In the genomic region with DNA sequence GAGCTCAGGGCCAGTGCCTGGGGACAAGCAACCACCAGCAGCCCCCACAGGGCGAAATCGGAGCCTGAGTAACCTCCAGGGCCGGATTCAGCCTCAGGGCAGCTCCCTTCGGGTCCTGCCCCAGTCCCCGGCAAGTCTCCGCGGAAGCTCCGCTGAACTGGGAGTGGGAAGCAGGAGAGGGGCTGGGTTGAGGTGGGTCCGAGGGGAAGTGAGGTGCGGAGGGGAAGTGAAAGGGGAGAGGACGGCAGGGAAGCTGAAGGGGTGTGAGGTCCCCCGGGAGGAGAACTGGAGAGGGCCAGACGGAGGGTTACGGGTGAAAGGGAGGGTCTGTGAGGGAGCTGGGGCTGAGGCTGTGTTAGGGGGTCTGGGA, we compare ENCODE assay signal across 9 cellular contexts. TPM values are rescaled to one million over a fixed set of nuclear protein-coding genes. Genes with fewer than 3 reads are reported as not detected.
DNase-seq lines count a peak whose midpoint lies in the region; ATAC-seq, FAIRE-seq and TF ChIP-seq lines count a peak whose summit lies in the region.
"Had no signal": no experiment of that assay in that cellular context is flagged by ENCODE, and none has a peak within 500 bp of the region (broad histone marks: within the 10 kb centered on the region; RNA-seq: fewer than 3 reads in every experiment).

No MANE protein-coding gene starts in this region.

- TF ChIP-seq CTCF in MM.1S (IDR thresholded peaks at IDR 0.05; ENCODE audit: low read length) (no peak), H1 (IDR thresholded peaks at IDR 0.05; ENCODE audit: control extremely low read depth in 1 of 3, insufficient read depth in 1 of 3, low read depth in 1 of 3, low read length in 3 of 3) (no peak), osteocyte (IDR thresholded peaks at IDR 0.05) (no peak), pancreas (IDR thresholded peaks at IDR 0.05) (no peak)

- ATAC-seq in pancreas = no peak

- H2BK15ac ChIP-seq in H1 (ENCODE audit: low read length) = no peak overlapping the region

- WGBS in H1 (ENCODE audit: extremely low coverage in 1 of 2, insufficient coverage in 1 of 2, insufficient read length in 1 of 2, insufficient replicate concordance in 2 of 2, low coverage in 1 of 2, low lambda C conversion rate in 2 of 2, missing lambda C conversion rate in 1 of 2), 2 experiments = 9% methylated on average over 14 of the region's 14 CpGs; no CpG with 5 or more reads in 1 of the 2 experiments
- 63 to 74% methylated on average over 14 of the region's 14 CpGs for WGBS in pancreas, 2 donors

- TF ChIP-seq POLR2A in H1 (IDR thresholded peaks at IDR 0.05; ENCODE audit: control extremely low read depth in 1 of 2, low read depth in 2 of 2, low read length in 2 of 2) = no peak

- TF ChIP-seq RAD21 in H1 (IDR thresholded peaks at IDR 0.05 in 1 of 2, conservative IDR thresholded peaks at IDR 0.05 in 1 of 2; ENCODE audit: low read depth in 2 of 2, low read length in 2 of 2) = no peak

- peaks cover 27% of the 10 kb centered on the region for H3K27me3 ChIP-seq in CD8-positive, alpha-beta memory T cell (ENCODE audit: insufficient read depth, low read length, poor library complexity, severe bottlenecking)
- H3K27me3 ChIP-seq in MM.1S (replicated peaks; ENCODE audit: insufficient read depth, low read length) = peaks cover 100% of the 10 kb centered on the region
- peaks cover 16 to 29% (median 24%) of the 10 kb centered on the region in 4 experiments for H3K27me3 ChIP-seq in H1 (replicated peaks in 1 of 4; ENCODE audit: control insufficient read depth in 3 of 4, extremely low read depth in 1 of 4, insufficient read depth in 3 of 4, low read length in 3 of 4)
- H3K27me3 ChIP-seq in pancreas = no peaks in the 10 kb centered on the region

- no peaks in the 10 kb centered on the region for H3K9me2 ChIP-seq in MM.1S (replicated peaks; ENCODE audit: insufficient read depth, low read length)

- no peak overlapping the region for H3K23ac ChIP-seq in H1 (ENCODE audit: insufficient read length)

- peak overlapping the region; percentile 52 for H3K4me2 ChIP-seq in MM.1S (ENCODE audit: low read depth, low read length)
- H3K4me2 ChIP-seq in H1 (ENCODE audit: insufficient read depth in 1 of 2, low read depth in 2 of 2, low read length in 2 of 2) = peak overlapping the region; percentile 98 to 99

- H2AFZ ChIP-seq in MM.1S (ENCODE audit: low read length) (no peak overlapping the region), H1 (ENCODE audit: low read length) (peak overlapping the region; percentile 47; the same call in 1 of the 2 replicates)

- peak overlapping the region; percentile 12 for H3K14ac ChIP-seq in H1 (ENCODE audit: insufficient read length)

- POLR2A ChIA-PET in CD8-positive, alpha-beta memory T cell (lab: Charles Lee) = no interaction called here
- POLR2A ChIA-PET in H1 (lab: Charles Lee; ENCODE audit: partially characterized antibody) = interaction anchor here (0.7 to 1.5 kb wide), 2 partner anchors 12 to 286 kb away, joined by 3 read pairs; no protein-coding TSS in a partner anchor

- no peak overlapping the region for H3K4ac ChIP-seq in H1 (replicated peaks; ENCODE audit: insufficient read length, low read depth, low read length)

- intact Hi-C loops in pancreas (cut with DNase I) = no loop called here

- DNase-seq in CD8-positive, alpha-beta memory T cell = no peak
- DNase-seq in MM.1S (no peak), H1 (ENCODE audit: low read depth in 1 of 2, low spot score in 2 of 2) (peak in 1 of 2 experiments; percentile 71), osteocyte (ENCODE audit: extremely low spot score, unreplicated experiment) (no peak), NCI-H2171 (lab: John Stamatoyannopoulos, UW) (no peak), SK-N-DZ (ENCODE audit: low spot score) (no peak), pancreas (no peak)
- no peak for DNase-seq in activated CD8-positive, alpha-beta memory T cell treated with anti-CD3 and anti-CD28 coated beads, Interleukin-2, amount 50 U/mL, for 4 hours

- no peak overlapping the region for H3K27ac ChIP-seq in CD8-positive, alpha-beta memory T cell (ENCODE audit: low read depth, low read length)
- H3K27ac ChIP-seq in MM.1S (ENCODE audit: low read length) (no peak overlapping the region), H1 (ENCODE audit: low read depth, low read length) (no peak overlapping the region), pancreas (no peak overlapping the region)

- no peaks in the 10 kb centered on the region for H3K36me3 Mint-ChIP-seq in CD8-positive, alpha-beta memory T cell
- no peaks in the 10 kb centered on the region for H3K36me3 Mint-ChIP-seq in osteocyte (ENCODE audit: unreplicated experiment)

- peaks cover 43 to 71% of the 10 kb centered on the region in 2 donors for H3K27me3 Mint-ChIP-seq in CD8-positive, alpha-beta memory T cell
- peaks cover 14% of the 10 kb centered on the region for H3K27me3 Mint-ChIP-seq in osteocyte (ENCODE audit: unreplicated experiment)

- H3K79me2 ChIP-seq in MM.1S (ENCODE audit: low read length) (no peaks in the 10 kb centered on the region), H1 (ENCODE audit: control insufficient read depth in 1 of 2, insufficient read depth in 2 of 2, low read length in 2 of 2) (no peaks in the 10 kb centered on the region)

- no peak for TF ChIP-seq EP300 in H1 (IDR thresholded peaks at IDR 0.05; ENCODE audit: borderline replicate concordance in 1 of 2, low read depth in 2 of 2, low read length in 2 of 2)

- H3K9me3 ChIP-seq in CD8-positive, alpha-beta memory T cell (ENCODE audit: low read length) = no peaks in the 10 kb centered on the region
- H3K9me3 ChIP-seq in MM.1S (replicated peaks; ENCODE audit: insufficient read depth, low read length) (no peaks in the 10 kb centered on the region), H1 (ENCODE audit: insufficient read depth in 2 of 2, low read depth in 1 of 2, low read length in 1 of 2) (no peaks in the 10 kb centered on the region), pancreas (no peaks in the 10 kb centered on the region)

- no peak overlapping the region for H2BK120ac ChIP-seq in H1 (replicated peaks; ENCODE audit: low read depth, low read length)

- no peak overlapping the region for H3K9ac ChIP-seq in MM.1S (ENCODE audit: low read length)
- H3K9ac ChIP-seq in H1 (replicated peaks in 1 of 4; ENCODE audit: extremely low read depth in 1 of 4, low read depth in 3 of 4, low read length in 3 of 4) = peak overlapping the region in 1 of 4 experiments; percentile 41; a peak in 1 of 7 replicates

- H2BK5ac ChIP-seq in H1 (ENCODE audit: low read depth, low read length) = no peak overlapping the region

- H3K27ac Mint-ChIP-seq in CD8-positive, alpha-beta memory T cell = peak overlapping the region in 1 of 8 donors; percentile 53
- no peak overlapping the region for H3K27ac Mint-ChIP-seq in osteocyte (ENCODE audit: unreplicated experiment)

- no peak overlapping the region for H2BK20ac ChIP-seq in H1 (ENCODE audit: low read length)

- H4K91ac ChIP-seq in H1 (replicated peaks; ENCODE audit: insufficient read length, low read length) = no peak overlapping the region

- peaks cover 16% of the 10 kb centered on the region; the same call in 1 of the 2 replicates for H3K23me2 ChIP-seq in H1 (ENCODE audit: low read depth, low read length)

- no peak overlapping the region for H2BK12ac ChIP-seq in H1 (ENCODE audit: low read depth, low read length)

- FAIRE-seq in H1 (lab: Jason Lieb, UNC) (no peak), pancreas (lab: Jason Lieb, UNC) (no peak)

- H3K4me3 Mint-ChIP-seq in CD8-positive, alpha-beta memory T cell = peak overlapping the region in 5 of 7 donors; percentile 4 to 63 (median 37)
- H3K4me3 Mint-ChIP-seq in osteocyte (ENCODE audit: unreplicated experiment) = peak overlapping the region; percentile 71

- CTCF ChIA-PET in CD8-positive, alpha-beta memory T cell (lab: Charles Lee) = interaction anchor here (13.4 kb wide), 1 partner anchor 119 kb away, joined by 154 read pairs; no protein-coding TSS in a partner anchor
- CTCF ChIA-PET in H1 (lab: Charles Lee; ENCODE audit: partially characterized antibody) = interaction anchor here (0.7 to 21.2 kb wide), 10 partner anchors 10 to 218 kb away, joined by 3 to 339 read pairs (median 4); no protein-coding TSS in a partner anchor

- H3K4me3 ChIP-seq in CD8-positive, alpha-beta memory T cell (ENCODE audit: low read length) = no peak overlapping the region
- no peak overlapping the region for H3K4me3 ChIP-seq in MM.1S (ENCODE audit: low read length)
- H3K4me3 ChIP-seq in H1 (ENCODE audit: extremely low read depth in 1 of 4, insufficient read depth in 2 of 4, low read depth in 3 of 4, low read length in 4 of 4) = peak overlapping the region; percentile 53 to 78 (median 67)
- H3K4me3 ChIP-seq in pancreas = peak overlapping the region in 1 of 4 donors; percentile 34

- H3K79me1 ChIP-seq in H1 (ENCODE audit: low read depth, low read length) = no peaks in the 10 kb centered on the region

- no peak overlapping the region for H4K5ac ChIP-seq in H1 (ENCODE audit: insufficient read length, low read depth, low read length)

- H3K9me3 Mint-ChIP-seq in CD8-positive, alpha-beta memory T cell = no peaks in the 10 kb centered on the region
- H3K9me3 Mint-ChIP-seq in osteocyte (ENCODE audit: unreplicated experiment) = no peaks in the 10 kb centered on the region

- no peak overlapping the region for H2AK5ac ChIP-seq in H1 (ENCODE audit: low read depth, low read length)

- H3K56ac ChIP-seq in H1 (replicated peaks; ENCODE audit: insufficient read length, low read depth, low read length) = no peak overlapping the region

- H3K4me1 ChIP-seq in CD8-positive, alpha-beta memory T cell (ENCODE audit: insufficient read depth, low read length) = peaks cover 4% of the 10 kb centered on the region
- peaks cover 7% of the 10 kb centered on the region; the same call in 1 of the 2 replicates for H3K4me1 ChIP-seq in MM.1S (ENCODE audit: low read length)
- H3K4me1 ChIP-seq in H1 (replicated peaks in 1 of 4; ENCODE audit: control insufficient read depth in 3 of 4, insufficient read depth in 4 of 4, low read length in 3 of 4) = peaks cover 0 to 17% (median 5%) of the 10 kb centered on the region in 4 experiments; a peak in 5 of 7 replicates
- peaks cover 0 to 6% (median 0%) of the 10 kb centered on the region in 3 donors for H3K4me1 ChIP-seq in pancreas

- H4K20me1 ChIP-seq in MM.1S (ENCODE audit: insufficient read depth, low read length) (no peaks in the 10 kb centered on the region), H1 (replicated peaks in 1 of 2; ENCODE audit: control insufficient read depth in 1 of 2, insufficient read depth in 2 of 2, low read length in 2 of 2) (peaks cover 0 to 4% of the 10 kb centered on the region in 2 experiments)

- H3F3A ChIP-seq in MM.1S (ENCODE audit: insufficient read depth, low read length) = no peaks in the 10 kb centered on the region

- H4K8ac ChIP-seq in H1 (ENCODE audit: extremely low read depth, insufficient read depth, low read length) = no peak overlapping the region

- no peaks in the 10 kb centered on the region for H3K36me3 ChIP-seq in CD8-positive, alpha-beta memory T cell (ENCODE audit: insufficient read depth, low read length)
- H3K36me3 ChIP-seq in MM.1S (replicated peaks; ENCODE audit: insufficient read depth, low read length) = no peaks in the 10 kb centered on the region
- H3K36me3 ChIP-seq in H1 (ENCODE audit: control insufficient read depth in 2 of 4, insufficient read depth in 4 of 4, low read length in 3 of 4) = no peaks in the 10 kb centered on the region
- H3K36me3 ChIP-seq in pancreas = no peaks in the 10 kb centered on the region

- peaks cover 0 to 15% (median 3%) of the 10 kb centered on the region in 3 donors for H3K4me1 Mint-ChIP-seq in CD8-positive, alpha-beta memory T cell
- H3K4me1 Mint-ChIP-seq in osteocyte (ENCODE audit: unreplicated experiment) = peaks cover 42% of the 10 kb centered on the region

- H3K18ac ChIP-seq in H1 (ENCODE audit: extremely low read depth, low read length) = 0 out of 2 replicates have a peak overlapping the region, but pooled peaks have one; percentile 1

RNA-seq across cellular contexts. Expression of a gene that starts 0.6 kb away (rescaled TPM):
- total RNA-seq in CD8-positive, alpha-beta memory T cell = not detected
- polyA plus RNA-seq in CD8-positive, alpha-beta memory T cell = not detected
- total RNA-seq in H1 (2021; fragmentation: NEBNext Ultra II Directional; extraction: Animal tissue kit (Norgen Biotek cat#: 25700)) = 5.8 and 7.5 TPM in 2 replicates
- polyA plus RNA-seq in H1 (2011; rRNA removed) (1.6 and 2.5 TPM in 2 replicates), pancreas (under 1 TPM; 0.54 to 0.80 TPM)
- 1.8 TPM for polyA plus RNA-seq in H1 (2011; cell fraction: cytosol; rRNA removed)
- polyA plus RNA-seq in H1 (2011; cell fraction: nucleus; rRNA removed) = 4.4 TPM
- polyA plus RNA-seq in H1 (2012, experiment 1 of 2) = 2.3 to 3.3 TPM (median 2.8 TPM) in 4 replicates
- polyA plus RNA-seq in H1 (2012, experiment 2 of 2) = 2.3 TPM
- polyA plus RNA-seq in H1 (2013, experiment 1 of 2) = 4.0 TPM
- 4.2 TPM for polyA plus RNA-seq in H1 (2013, experiment 2 of 2)
- 2.2 and 3.9 TPM in 2 replicates for polyA minus RNA-seq in H1 (2011; rRNA and poly(A)+ RNA removed)
- 2.1 TPM for polyA minus RNA-seq in H1 (2011; cell fraction: cytosol; rRNA and poly(A)+ RNA removed)
- polyA minus RNA-seq in H1 (2011; cell fraction: nucleus; rRNA and poly(A)+ RNA removed) = 2.8 TPM
- total RNA-seq in osteocyte (111 TPM in 2 replicates), pancreas (1 to 10 TPM in 3 of 6 donors, under 1 TPM in 3; 0.42 to 10.0 (median 1.1) TPM)
- polyA plus RNA-seq in SK-N-DZ (2014; cell fraction: cytosol; rRNA removed) = not detected in 2 replicates
- polyA plus RNA-seq in SK-N-DZ (2014; cell fraction: nucleus; rRNA removed) = not detected in 2 replicates
- total RNA-seq: pulmonary artery endothelial cell had no signal

Comparison
In these comparisons a context has a peak if more than half of its experiments do, and no peak if none do; other contexts are left out.
1. H3K4me3 ChIP-seq: peak in H1 (4 of 4); none in CD8-positive, alpha-beta memory T cell (single experiment) and MM.1S (single experiment).
2. RNA of a gene that starts 0.6 kb away (total RNA-seq): 111 TPM in osteocyte; 5.8 to 7.5 TPM in H1, 0.42 to 10.0 TPM in pancreas and not detected in CD8-positive, alpha-beta memory T cell; every median in the first group is over 10 times any median in the second.